Comparison of ENCODE assay signal across 13 cellular contexts in the genomic region with DNA sequence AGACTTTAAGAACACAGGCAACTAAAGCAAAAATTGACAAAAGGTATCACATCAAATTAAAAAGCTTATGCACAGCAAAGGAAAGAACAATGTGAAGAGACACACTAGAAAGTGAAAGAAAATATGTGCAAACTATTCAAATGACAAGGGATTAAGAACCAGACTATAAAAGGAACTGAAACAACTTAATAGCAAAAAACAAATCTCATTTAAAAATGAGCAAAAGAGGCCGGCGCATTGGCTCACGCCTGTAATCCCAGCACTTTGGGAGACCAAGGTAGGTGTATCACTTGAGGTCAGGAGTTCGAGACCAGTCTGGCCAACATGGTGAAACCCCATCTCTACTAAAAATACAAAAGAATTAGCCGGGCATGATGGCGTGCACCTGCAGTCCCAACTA.
DNase-seq lines count a peak whose midpoint lies in the region; ATAC-seq lines count a peak whose summit lies in the region.
"Had no signal": no experiment of that assay in that cellular context is flagged by ENCODE, and none has a peak within 500 bp of the region (broad histone marks: within the 10 kb centered on the region; RNA-seq: fewer than 3 reads in every experiment).

No MANE protein-coding gene starts in this region.

- DNase-seq in activated naive CD4-positive, alpha-beta T cell treated with Interleukin-2 at 50 U/mL for 16 hours, result no peak
- DNase-seq in SKM-1 treated with dmso at 0.1 percent for 144 hours (lab: John Stamatoyannopoulos, UW; ENCODE audit: unreplicated experiment), result no peak
- DNase-seq in NCI-H748 treated with DMSO at 0.1 percent for 48 hours (lab: John Stamatoyannopoulos, UW), result no peak
- DNase-seq in HUDEP-2 (lab: John Stamatoyannopoulos, UW; ENCODE audit: unreplicated experiment in 76 of 76), result no peak
- DNase-seq: activated CD4-positive, CD25-positive, alpha-beta regulatory T cell treated with anti-CD3 and anti-CD28 coated beads, Interleukin-2, amount 50 U/mL, for 72 hours; AML-193; dorsolateral prefrontal cortex; mesendoderm; NCI-H2171 had no signal

- ATAC-seq in GM18499 (IDR thresholded peaks at IDR 0.05; ENCODE audit: insufficient read depth, unreplicated experiment), result peak; percentile 88
- ATAC-seq in GM19463 (IDR thresholded peaks at IDR 0.05; ENCODE audit: unreplicated experiment), result peak; percentile 83
- ATAC-seq in HG02938 (IDR thresholded peaks at IDR 0.05; ENCODE audit: unreplicated experiment), result peak; percentile 99
- peak; percentile 88 for ATAC-seq in HG03575 (IDR thresholded peaks at IDR 0.05; ENCODE audit: extremely low read depth, insufficient number of reproducible peaks, low FRiP score, unreplicated experiment)
